In genomic region chr20:59002388-59002787, GRCh38 we compare ENCODE assay signal across 36 cellular contexts. TPM values are rescaled to one million over a fixed set of nuclear protein-coding genes. Genes with fewer than 3 reads are reported as not detected.
DNase-seq lines count a peak whose midpoint lies in the region; ATAC-seq, FAIRE-seq and TF ChIP-seq lines count a peak whose summit lies in the region.
"Had no signal": no experiment of that assay in that cellular context is flagged by ENCODE, and none has a peak within 500 bp of the region (broad histone marks: within the 10 kb centered on the region; RNA-seq: fewer than 3 reads in every experiment).

No MANE protein-coding gene starts in this region.

- peak overlapping the region in 1 of 4 donors; percentile 61 for H3K4me3 Mint-ChIP-seq in CD4-positive, CD25-positive, alpha-beta regulatory T cell
- peak overlapping the region; percentile 33 for H3K4me3 Mint-ChIP-seq in neural progenitor cell
- H3K4me3 Mint-ChIP-seq: activated CD4-positive, alpha-beta T cell treated with anti-CD3 and anti-CD28 coated beads for 36 hours; activated CD8-positive, alpha-beta T cell treated with anti-CD3 and anti-CD28 coated beads for 36 hours had no signal

- RAD21 ChIA-PET in GM12878 (lab: Charles Lee; ENCODE audit: unreplicated experiment), result no interaction called here

- intact Hi-C loops in GM12878 (cut with micrococcal nuclease; ENCODE audit: unreplicated experiment), result no loop called here

- no peak for TF ChIP-seq RAD21 in GM12878 (IDR thresholded peaks at IDR 0.05; ENCODE audit: insufficient read depth, low read depth, low read length)

- H3K27me3 Mint-ChIP-seq in CD4-positive, CD25-positive, alpha-beta regulatory T cell, result no peaks in the 10 kb centered on the region
- peaks cover 7% of the 10 kb centered on the region for H3K27me3 Mint-ChIP-seq in neural progenitor cell (ENCODE audit: insufficient read depth, low read depth)
- H3K27me3 Mint-ChIP-seq: activated CD4-positive, alpha-beta T cell treated with anti-CD3 and anti-CD28 coated beads for 36 hours; activated CD8-positive, alpha-beta T cell treated with anti-CD3 and anti-CD28 coated beads for 36 hours had no signal

- no peak overlapping the region for H3K27ac ChIP-seq in CD4-positive, CD25-positive, alpha-beta regulatory T cell (ENCODE audit: insufficient read depth, low read length, poor library complexity, severe bottlenecking)
- H3K27ac ChIP-seq in GM12878 (ENCODE audit: control insufficient read depth, insufficient read depth) (no peak overlapping the region; the same call in 1 of the 2 replicates), neural progenitor cell (no peak overlapping the region)
- H3K27ac ChIP-seq: adrenal gland; BLaER1 treated with 17β-estradiol and CSF1 and Interleukin-3, amounts not matched to agents 10 nM and 100 nM; foreskin keratinocyte; heart right ventricle; PC-9; psoas muscle had no signal

- H4K20me1 ChIP-seq in GM12878 (ENCODE audit: control insufficient read depth, insufficient read depth) (peaks cover 5% of the 10 kb centered on the region; the same call in 1 of the 2 replicates), neural progenitor cell (ENCODE audit: low read depth) (peaks cover 6% of the 10 kb centered on the region)

- no peak for ATAC-seq in CD4-positive, CD25-positive, alpha-beta regulatory T cell (ENCODE audit: low read depth in 2 of 2)
- ATAC-seq in GM12878 (no peak), GM19467 (IDR thresholded peaks at IDR 0.05; ENCODE audit: unreplicated experiment) (no peak)
- ATAC-seq: activated CD4-positive, alpha-beta T cell treated with anti-CD3 and anti-CD28 coated beads for 36 hours; activated CD8-positive, alpha-beta T cell treated with anti-CD3 and anti-CD28 coated beads for 36 hours; foreskin keratinocyte; heart right ventricle; left ventricle myocardium superior; psoas muscle had no signal

- no peak overlapping the region for H3K4me3 ChIP-seq in CD4-positive, CD25-positive, alpha-beta regulatory T cell (ENCODE audit: low read depth, low read length)
- no peak overlapping the region; the same call in 1 of the 2 replicates for H3K4me3 ChIP-seq in GM12878
- no peak overlapping the region for H3K4me3 ChIP-seq in neural progenitor cell
- H3K4me3 ChIP-seq: adrenal gland, dorsolateral prefrontal cortex, esophagus squamous epithelium, heart right ventricle, PC-9, psoas muscle had no signal

- POLR2A ChIA-PET in GM12878 (lab: Charles Lee), result interaction anchor here (1.1 kb wide), 1 partner anchor 95 kb away, joined by 6 read pairs; no protein-coding TSS in a partner anchor

- no peak for DNase-seq in CD4-positive, CD25-positive, alpha-beta regulatory T cell
- DNase-seq in GM12892 (ENCODE audit: insufficient read length) (no peak), GM12878 (ENCODE audit: low read depth, low spot score) (no peak), neural progenitor cell (ENCODE audit: low spot score) (no peak), EL (no peak), activated T-cell treated with anti-CD3 and anti-CD28 coated beads for 4 hours (no peak)
- DNase-seq: activated CD4-positive, alpha-beta T cell treated with anti-CD3 and anti-CD28 coated beads for 36 hours; activated CD8-positive, alpha-beta T cell treated with anti-CD3 and anti-CD28 coated beads for 36 hours; activated gamma-delta T cell treated with Interleukin-2 at 50 U/mL for 16 hours; adrenal gland; COR-L47; DMS53; dorsolateral prefrontal cortex; esophagus squamous epithelium; foreskin keratinocyte; GDM1; H7; heart right ventricle; left ventricle myocardium superior; MV-4-11; NCI-H1436; NCI-H226; NCI-H526 treated with DMSO at 0.1 percent for 48 hours; NK-92 treated with Interleukin-12 subunit alpha and Interleukin-12 subunit beta, amount 100 ng/mL, for 24 hours; nucleus accumbens; PC-9; SHP77 treated with DMSO at 0.1 percent for 48 hours; stimulated activated CD4-positive, alpha-beta T cell treated with anti-CD3 and anti-CD28 coated beads, Interleukin-4, amount 100 ng/mL, for 24 hours; T-helper 9 cell; trophoblast cell had no signal

- CTCF ChIA-PET in GM12878 (lab: Yijun Ruan, JAX), result no interaction called here

- 94% methylated on average over 6 of the region's 8 CpGs for WGBS in GM12878 (ENCODE audit: insufficient coverage, insufficient replicate concordance, low lambda C conversion rate, missing lambda C conversion rate)

- no peak overlapping the region for H3K9ac ChIP-seq in GM12878 (ENCODE audit: control insufficient read depth, insufficient read depth, low read length)
- no peak overlapping the region for H3K9ac ChIP-seq in neural progenitor cell

- no peak overlapping the region for H3K4me2 ChIP-seq in GM12878 (ENCODE audit: control insufficient read depth, insufficient read depth)
- no peak overlapping the region for H3K4me2 ChIP-seq in neural progenitor cell
- H3K4me2 ChIP-seq: PC-9 had no signal

- H3K9me3 ChIP-seq in CD4-positive, CD25-positive, alpha-beta regulatory T cell (ENCODE audit: control insufficient read depth in 2 of 2, low read length in 2 of 2), result no peaks in the 10 kb centered on the region
- no peaks in the 10 kb centered on the region for H3K9me3 ChIP-seq in GM12878 (replicated peaks; ENCODE audit: control insufficient read depth, insufficient read depth, low read length)
- no peaks in the 10 kb centered on the region for H3K9me3 ChIP-seq in neural progenitor cell (ENCODE audit: low read depth)
- H3K9me3 ChIP-seq: adrenal gland; BLaER1 treated with 17β-estradiol and CSF1 and Interleukin-3, amounts not matched to agents 10 nM and 100 nM; esophagus squamous epithelium; heart right ventricle; psoas muscle had no signal

- H3K4me1 Mint-ChIP-seq in CD4-positive, CD25-positive, alpha-beta regulatory T cell, result peaks cover 0 to 41% (median 30%) of the 10 kb centered on the region in 4 donors
- peaks cover 17% of the 10 kb centered on the region for H3K4me1 Mint-ChIP-seq in neural progenitor cell

- peak overlapping the region; percentile 68 to 93 (median 87) for H3K27ac Mint-ChIP-seq in CD4-positive, CD25-positive, alpha-beta regulatory T cell
- peak overlapping the region; percentile 69 for H3K27ac Mint-ChIP-seq in neural progenitor cell
- H3K27ac Mint-ChIP-seq: activated CD8-positive, alpha-beta T cell treated with anti-CD3 and anti-CD28 coated beads for 36 hours had no signal

- FAIRE-seq in GM12892 (lab: Jason Lieb, UNC) (no peak), GM12878 (lab: Jason Lieb, UNC) (no peak)
- FAIRE-seq: endometrium, keratinocyte had no signal

- TF ChIP-seq EP300 in GM12878 (IDR thresholded peaks at IDR 0.05; ENCODE audit: borderline replicate concordance in 1 of 2, control insufficient read depth in 1 of 2, low read depth in 2 of 2, low read length in 2 of 2), result no peak

- in situ Hi-C loops in GM12878 (cut with MboI), result loop anchor here (10.0 kb wide), 2 partner anchors 548 to 1608 kb away; partner anchors contain the start of gene RBM38

- peaks cover 0 to 1% (median 0%) of the 10 kb centered on the region in 7 donors for H3K9me3 Mint-ChIP-seq in CD4-positive, CD25-positive, alpha-beta regulatory T cell
- no peaks in the 10 kb centered on the region for H3K9me3 Mint-ChIP-seq in neural progenitor cell
- H3K9me3 Mint-ChIP-seq: activated CD8-positive, alpha-beta T cell treated with anti-CD3 and anti-CD28 coated beads for 36 hours had no signal

- TF ChIP-seq CTCF in GM12878 (IDR thresholded peaks at IDR 0.05 in 2 of 3, conservative IDR thresholded peaks at IDR 0.05 in 1 of 3; ENCODE audit: control insufficient read depth in 2 of 3, extremely low read depth in 1 of 3, insufficient read depth in 1 of 3, low read depth in 3 of 3, low read length in 3 of 3) (no peak), neural progenitor cell (IDR thresholded peaks at IDR 0.05) (no peak)

- H3K36me3 Mint-ChIP-seq in CD4-positive, CD25-positive, alpha-beta regulatory T cell, result peaks cover 5% of the 10 kb centered on the region
- peaks cover 13% of the 10 kb centered on the region for H3K36me3 Mint-ChIP-seq in neural progenitor cell

- H3K4me1 ChIP-seq in CD4-positive, CD25-positive, alpha-beta regulatory T cell (ENCODE audit: control insufficient read depth, insufficient read depth, low read length, poor library complexity, severe bottlenecking), result peaks cover 31% of the 10 kb centered on the region
- H3K4me1 ChIP-seq in GM12878 (ENCODE audit: control insufficient read depth, insufficient read depth, low read length) (peaks cover 20% of the 10 kb centered on the region), neural progenitor cell (peaks cover 3% of the 10 kb centered on the region)
- H3K4me1 ChIP-seq: foreskin keratinocyte had no signal

- H3K36me3 ChIP-seq in CD4-positive, CD25-positive, alpha-beta regulatory T cell (ENCODE audit: control insufficient read depth, insufficient read depth, low read length), result peaks cover 12% of the 10 kb centered on the region
- H3K36me3 ChIP-seq in GM12878 (ENCODE audit: control insufficient read depth in 2 of 2, insufficient read depth in 2 of 2, low read length in 1 of 2) (peaks cover 22 to 37% of the 10 kb centered on the region in 2 experiments), neural progenitor cell (no peaks in the 10 kb centered on the region)

- H3K27me3 ChIP-seq in CD4-positive, CD25-positive, alpha-beta regulatory T cell (ENCODE audit: control insufficient read depth, insufficient read depth, low read length), result no peaks in the 10 kb centered on the region
- no peaks in the 10 kb centered on the region for H3K27me3 ChIP-seq in GM12878 (replicated peaks in 1 of 2; ENCODE audit: control insufficient read depth in 2 of 2, insufficient read depth in 2 of 2, low read length in 1 of 2)
- H3K27me3 ChIP-seq in neural progenitor cell, result peaks cover 1% of the 10 kb centered on the region
- H3K27me3 ChIP-seq: adrenal gland, dorsolateral prefrontal cortex, esophagus squamous epithelium, foreskin keratinocyte, heart right ventricle had no signal

- 0 out of 2 replicates have a peak, but pooled peaks have one; percentile 34 for TF ChIP-seq POLR2A in GM12892 (IDR thresholded peaks at IDR 0.05; ENCODE audit: low read depth, low read length)
- TF ChIP-seq POLR2A in GM12878 (IDR thresholded peaks at IDR 0.05; ENCODE audit: low read depth, low read length), result no peak; the same call in 1 of the 2 replicates

- H3F3A ChIP-seq in neural progenitor cell (ENCODE audit: low read depth), result peaks cover under 1% of the 10 kb centered on the region

- BruUV-seq in GM12878 (replicated peaks; lab: Mats Ljungman, UMichigan), result no TSS peak

- SMC1A ChIA-PET in GM12878 (lab: Charles Lee; ENCODE audit: uncharacterized antibody, unreplicated experiment), result no interaction called here

- H2AFZ ChIP-seq in GM12878 (ENCODE audit: control insufficient read depth, low read depth, low read length) (no peak overlapping the region), neural progenitor cell (replicated peaks) (no peak overlapping the region)
- H2AFZ ChIP-seq: PC-9 had no signal

- peaks cover 56% of the 10 kb centered on the region for H3K79me2 ChIP-seq in GM12878 (ENCODE audit: control insufficient read depth, insufficient read depth, low read length)
- H3K79me2 ChIP-seq in neural progenitor cell (ENCODE audit: low read depth), result no peaks in the 10 kb centered on the region

RNA-seq across cellular contexts. Expression of gene CTSZ, which starts 4.7 kb away (rescaled TPM):
- 26.6 TPM for total RNA-seq in CD4-positive, CD25-positive, alpha-beta regulatory T cell
- polyA plus RNA-seq in CD4-positive, CD25-positive, alpha-beta regulatory T cell, result 1 to 10 TPM; 1.8 to 3.4 (median 3.2) TPM
- polyA plus RNA-seq in GM12892 (2012; ENCODE audit: missing spikeins), result 109 TPM
- total RNA-seq in GM12878 (2013; cell fraction: nucleolus; rRNA removed), result 99.1 and 102 TPM in 2 replicates
- total RNA-seq in GM12878 (2014; rRNA removed) (110 and 139 TPM in 2 replicates), GM12878 (2014; rRNA removed; fragmentation: Illumina TruSeq; extraction: Trizol) (177 and 192 TPM in 2 replicates), GM12878 (2021) (225 and 233 TPM in 2 replicates), neural progenitor cell (ENCODE audit: low replicate concordance) (34.2 and 52.5 TPM in 2 replicates)
- polyA plus RNA-seq in GM12878 (2011; ENCODE audit: low read depth), result 150 TPM
- polyA plus RNA-seq in GM12878 (2011; rRNA removed) (92.8 and 169 TPM in 2 replicates), GM12878 (2014; fragmentation: Illumina TruSeq; extraction: Trizol) (301 and 321 TPM in 2 replicates), GM12878 (2014; fragmentation: Nextera tagmentation; extraction: Ambion mirVana) (10 to 100 TPM in 1 of 2 experiments, 1 to 10 TPM in 1; 6.0 to 14.0 TPM), GM12878 (2014; rRNA removed) (215 and 256 TPM in 2 replicates), GM12878 (2016; fragmentation: Nextera tagmentation; extraction: Ambion mirVana) (10 to 100 TPM in 1 of 2 experiments, 1 to 10 TPM in 1; 8.0 to 11.8 TPM)
- polyA plus RNA-seq in GM12878 (2011; cell fraction: cytosol; rRNA removed), result 156 and 185 TPM in 2 replicates
- polyA plus RNA-seq in GM12878 (2011; cell fraction: nucleus; rRNA removed), result 103 and 127 TPM in 2 replicates
- polyA plus RNA-seq in GM12878 (2012), result 163 and 223 TPM in 2 replicates
- 135 TPM in 2 replicates for polyA minus RNA-seq in GM12878 (2011; rRNA and poly(A)+ RNA removed)
- polyA minus RNA-seq in GM12878 (2011; cell fraction: cytosol; rRNA and poly(A)+ RNA removed), result 45.5 and 58.7 TPM in 2 replicates
- polyA minus RNA-seq in GM12878 (2011; cell fraction: nucleus; rRNA and poly(A)+ RNA removed), result 34.0 and 64.2 TPM in 2 replicates

RNA-seq across cellular contexts. Expression of gene TUBB1, which starts 16.8 kb away (rescaled TPM):
- 31.7 TPM for total RNA-seq in CD4-positive, CD25-positive, alpha-beta regulatory T cell
- polyA plus RNA-seq in CD4-positive, CD25-positive, alpha-beta regulatory T cell, result under 1 TPM; 0.07 to 0.22 (median 0.13) TPM
- polyA plus RNA-seq in GM12892 (2012; ENCODE audit: missing spikeins), result 0.66 TPM
- total RNA-seq in GM12878 (2013; cell fraction: nucleolus; rRNA removed), result not detected in 2 replicates
- total RNA-seq in GM12878 (2014; rRNA removed), result 0.06 and 0.11 TPM in 2 replicates
- total RNA-seq in GM12878 (2014; rRNA removed; fragmentation: Illumina TruSeq; extraction: Trizol), result 0.04 TPM in 1 of 2 replicates, not detected in the other
- total RNA-seq in GM12878 (2021), result not detected in 2 replicates
- 0.24 TPM for polyA plus RNA-seq in GM12878 (2011; ENCODE audit: low read depth)
- 0.03 and 0.07 TPM in 2 replicates for polyA plus RNA-seq in GM12878 (2011; rRNA removed)
- polyA plus RNA-seq in GM12878 (2011; cell fraction: cytosol; rRNA removed), result 0.03 TPM in 1 of 2 replicates, not detected in the other
- polyA plus RNA-seq in GM12878 (2011; cell fraction: nucleus; rRNA removed), result 0.07 and 0.10 TPM in 2 replicates
- polyA plus RNA-seq in GM12878 (2012), result 0.21 and 0.34 TPM in 2 replicates
- polyA plus RNA-seq in GM12878 (2014; fragmentation: Illumina TruSeq; extraction: Trizol), result 0.04 TPM in 1 of 2 replicates, not detected in the other
- under 1 TPM in 1 of 2 experiments, not detected in 1; 0.02 TPM for polyA plus RNA-seq in GM12878 (2014; fragmentation: Nextera tagmentation; extraction: Ambion mirVana)
- 0.05 TPM in 1 of 2 replicates, not detected in the other for polyA plus RNA-seq in GM12878 (2014; rRNA removed)
- polyA plus RNA-seq in GM12878 (2016; fragmentation: Nextera tagmentation; extraction: Ambion mirVana), result under 1 TPM; 0.13 to 0.20 TPM
- polyA minus RNA-seq in GM12878 (2011; rRNA and poly(A)+ RNA removed), result not detected in 2 replicates
- polyA minus RNA-seq in GM12878 (2011; cell fraction: cytosol; rRNA and poly(A)+ RNA removed), result not detected in 2 replicates
- 0.12 TPM in 1 of 2 replicates, not detected in the other for polyA minus RNA-seq in GM12878 (2011; cell fraction: nucleus; rRNA and poly(A)+ RNA removed)
- total RNA-seq in neural progenitor cell (ENCODE audit: low replicate concordance), result not detected in 2 replicates
- total RNA-seq: activated CD4-positive, alpha-beta T cell treated with anti-CD3 and anti-CD28 coated beads for 36 hours; activated CD8-positive, alpha-beta T cell treated with anti-CD3 and anti-CD28 coated beads for 36 hours; foreskin keratinocyte; H7; LHCN-M2 had no signal
- polyA plus RNA-seq: foreskin keratinocyte had no signal

RNA-seq across cellular contexts. Expression of gene NELFCD, which starts 21.3 kb away (rescaled TPM):
- 66.3 TPM for total RNA-seq in CD4-positive, CD25-positive, alpha-beta regulatory T cell
- polyA plus RNA-seq in CD4-positive, CD25-positive, alpha-beta regulatory T cell, result 10 to 100 TPM; 58.6 to 68.2 (median 59.4) TPM
- 51.1 TPM for polyA plus RNA-seq in GM12892 (2012; ENCODE audit: missing spikeins)
- total RNA-seq in GM12878 (2013; cell fraction: nucleolus; rRNA removed), result 125 and 129 TPM in 2 replicates
- total RNA-seq in GM12878 (2014; rRNA removed) (68.7 and 74.9 TPM in 2 replicates), GM12878 (2014; rRNA removed; fragmentation: Illumina TruSeq; extraction: Trizol) (46.3 and 54.3 TPM in 2 replicates), GM12878 (2021) (68.9 and 82.1 TPM in 2 replicates), neural progenitor cell (ENCODE audit: low replicate concordance) (58.9 and 59.2 TPM in 2 replicates)
- 51.2 TPM for polyA plus RNA-seq in GM12878 (2011; ENCODE audit: low read depth)
- polyA plus RNA-seq in GM12878 (2011; rRNA removed) (76.5 and 86.8 TPM in 2 replicates), GM12878 (2014; fragmentation: Illumina TruSeq; extraction: Trizol) (83.4 and 89.7 TPM in 2 replicates), GM12878 (2014; fragmentation: Nextera tagmentation; extraction: Ambion mirVana) (10 to 100 TPM in 1 of 2 experiments, 1 to 10 TPM in 1; 8.9 to 16.7 TPM), GM12878 (2014; rRNA removed) (79.8 and 83.6 TPM in 2 replicates), GM12878 (2016; fragmentation: Nextera tagmentation; extraction: Ambion mirVana) (100 to 1,000 TPM; 107 to 109 TPM)
- polyA plus RNA-seq in GM12878 (2011; cell fraction: cytosol; rRNA removed), result 82.9 and 107 TPM in 2 replicates
- 243 and 253 TPM in 2 replicates for polyA plus RNA-seq in GM12878 (2011; cell fraction: nucleus; rRNA removed)
- polyA plus RNA-seq in GM12878 (2012), result 61.0 and 61.7 TPM in 2 replicates
- 75.0 and 95.0 TPM in 2 replicates for polyA minus RNA-seq in GM12878 (2011; rRNA and poly(A)+ RNA removed)
- polyA minus RNA-seq in GM12878 (2011; cell fraction: cytosol; rRNA and poly(A)+ RNA removed), result 24.3 and 31.0 TPM in 2 replicates
- 48.0 and 73.1 TPM in 2 replicates for polyA minus RNA-seq in GM12878 (2011; cell fraction: nucleus; rRNA and poly(A)+ RNA removed)

RNA-seq across cellular contexts. Expression of gene ATP5F1E, which starts 29.7 kb away (rescaled TPM):
- 54.9 TPM for total RNA-seq in CD4-positive, CD25-positive, alpha-beta regulatory T cell
- 100 to 1,000 TPM in 2 of 4 donors, 10 to 100 TPM in 2; 85.6 to 145 (median 102) TPM for polyA plus RNA-seq in CD4-positive, CD25-positive, alpha-beta regulatory T cell
- 81.7 TPM for polyA plus RNA-seq in GM12892 (2012; ENCODE audit: missing spikeins)
- 45.3 and 50.2 TPM in 2 replicates for total RNA-seq in GM12878 (2013; cell fraction: nucleolus; rRNA removed)
- 49.0 and 61.6 TPM in 2 replicates for total RNA-seq in GM12878 (2014; rRNA removed)
- 96.3 and 96.9 TPM in 2 replicates for total RNA-seq in GM12878 (2014; rRNA removed; fragmentation: Illumina TruSeq; extraction: Trizol)
- total RNA-seq in GM12878 (2021), result 96.4 and 107 TPM in 2 replicates
- polyA plus RNA-seq in GM12878 (2011; ENCODE audit: low read depth), result 5.8 TPM
- 137 and 138 TPM in 2 replicates for polyA plus RNA-seq in GM12878 (2011; rRNA removed)
- 34.9 and 35.0 TPM in 2 replicates for polyA plus RNA-seq in GM12878 (2011; cell fraction: cytosol; rRNA removed)
- polyA plus RNA-seq in GM12878 (2011; cell fraction: nucleus; rRNA removed), result 24.3 and 27.8 TPM in 2 replicates
- polyA plus RNA-seq in GM12878 (2012), result 86.3 and 113 TPM in 2 replicates
- polyA plus RNA-seq in GM12878 (2014; fragmentation: Illumina TruSeq; extraction: Trizol), result 35.2 and 53.1 TPM in 2 replicates
- polyA plus RNA-seq in GM12878 (2014; fragmentation: Nextera tagmentation; extraction: Ambion mirVana), result 100 to 1,000 TPM; 169 to 219 TPM
- polyA plus RNA-seq in GM12878 (2014; rRNA removed), result 79.8 and 89.2 TPM in 2 replicates
- polyA plus RNA-seq in GM12878 (2016; fragmentation: Nextera tagmentation; extraction: Ambion mirVana), result 100 to 1,000 TPM; 391 to 407 TPM
- 12.8 and 20.0 TPM in 2 replicates for polyA minus RNA-seq in GM12878 (2011; rRNA and poly(A)+ RNA removed)
- polyA minus RNA-seq in GM12878 (2011; cell fraction: cytosol; rRNA and poly(A)+ RNA removed), result 15.2 and 16.2 TPM in 2 replicates
- polyA minus RNA-seq in GM12878 (2011; cell fraction: nucleus; rRNA and poly(A)+ RNA removed), result 38.1 and 48.9 TPM in 2 replicates
- 24.3 and 29.7 TPM in 2 replicates for total RNA-seq in neural progenitor cell (ENCODE audit: low replicate concordance)

RNA-seq across cellular contexts. Expression of gene PRELID3B, which starts 40.2 kb away (rescaled TPM):
- total RNA-seq in CD4-positive, CD25-positive, alpha-beta regulatory T cell, result 50.4 TPM
- 10 to 100 TPM; 33.8 to 44.7 (median 37.6) TPM for polyA plus RNA-seq in CD4-positive, CD25-positive, alpha-beta regulatory T cell
- polyA plus RNA-seq in GM12892 (2012; ENCODE audit: missing spikeins), result 83.4 TPM
- total RNA-seq in GM12878 (2013; cell fraction: nucleolus; rRNA removed), result 36.3 and 39.0 TPM in 2 replicates
- 123 and 138 TPM in 2 replicates for total RNA-seq in GM12878 (2014; rRNA removed)
- 119 and 125 TPM in 2 replicates for total RNA-seq in GM12878 (2014; rRNA removed; fragmentation: Illumina TruSeq; extraction: Trizol)
- total RNA-seq in GM12878 (2021), result 86.1 and 96.0 TPM in 2 replicates
- polyA plus RNA-seq in GM12878 (2011; ENCODE audit: low read depth), result 39.7 TPM
- polyA plus RNA-seq in GM12878 (2011; rRNA removed), result 114 and 159 TPM in 2 replicates
- polyA plus RNA-seq in GM12878 (2011; cell fraction: cytosol; rRNA removed), result 40.6 and 42.3 TPM in 2 replicates
- polyA plus RNA-seq in GM12878 (2011; cell fraction: nucleus; rRNA removed), result 45.3 and 58.8 TPM in 2 replicates
- polyA plus RNA-seq in GM12878 (2012), result 61.1 and 67.2 TPM in 2 replicates
- polyA plus RNA-seq in GM12878 (2014; fragmentation: Illumina TruSeq; extraction: Trizol), result 98.8 and 123 TPM in 2 replicates
- 100 to 1,000 TPM; 130 to 151 TPM for polyA plus RNA-seq in GM12878 (2014; fragmentation: Nextera tagmentation; extraction: Ambion mirVana)
- polyA plus RNA-seq in GM12878 (2014; rRNA removed), result 72.5 and 73.9 TPM in 2 replicates
- 100 to 1,000 TPM; 141 to 146 TPM for polyA plus RNA-seq in GM12878 (2016; fragmentation: Nextera tagmentation; extraction: Ambion mirVana)
- polyA minus RNA-seq in GM12878 (2011; rRNA and poly(A)+ RNA removed), result 88.3 and 110 TPM in 2 replicates
- 68.4 and 76.6 TPM in 2 replicates for polyA minus RNA-seq in GM12878 (2011; cell fraction: cytosol; rRNA and poly(A)+ RNA removed)
- polyA minus RNA-seq in GM12878 (2011; cell fraction: nucleus; rRNA and poly(A)+ RNA removed), result 32.2 and 42.4 TPM in 2 replicates
- 41.3 and 78.8 TPM in 2 replicates for total RNA-seq in neural progenitor cell (ENCODE audit: low replicate concordance)

Comparison
In these comparisons a context has a peak if more than half of its experiments do, and no peak if none do; other contexts are left out.
1. RNA of gene TUBB1, which starts 16.8 kb away (total RNA-seq): 31.7 TPM in CD4-positive, CD25-positive, alpha-beta regulatory T cell (single experiment); 0.04 to 0.11 TPM in GM12878 and not detected in neural progenitor cell; every median in the first group is over 10 times any median in the second.